In genomic region chr6:31582230-31582601, GRCh38 we compare ENCODE assay signal across 8 cellular contexts. TPM values are rescaled to one million over a fixed set of nuclear protein-coding genes. Genes with fewer than 3 reads are reported as not detected.
A peak's percentile ranks its signal among the peaks of the same experiment; 100 is the strongest.
DNase-seq lines count a peak whose midpoint lies in the region; ATAC-seq and TF ChIP-seq lines count a peak whose summit lies in the region.

A gene with protein sequence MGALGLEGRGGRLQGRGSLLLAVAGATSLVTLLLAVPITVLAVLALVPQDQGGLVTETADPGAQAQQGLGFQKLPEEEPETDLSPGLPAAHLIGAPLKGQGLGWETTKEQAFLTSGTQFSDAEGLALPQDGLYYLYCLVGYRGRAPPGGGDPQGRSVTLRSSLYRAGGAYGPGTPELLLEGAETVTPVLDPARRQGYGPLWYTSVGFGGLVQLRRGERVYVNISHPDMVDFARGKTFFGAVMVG (minus strand): TSS chr6:31582424. CDS start chr6:31582417, 7 bp downstream.

- H3K4me3 Mint-ChIP-seq in activated CD8-positive, alpha-beta T cell treated with anti-CD3 and anti-CD28 coated beads for 36 hours: peak within 1 kb of the TSS; percentile 96

- H3K36me3 ChIP-seq in gastrocnemius medialis: no peaks in the 10 kb centered on the region

- CTCF ChIA-PET in activated CD8-positive, alpha-beta T cell treated with anti-CD3 and anti-CD28 coated beads for 36 hours (lab: Charles Lee): interaction anchor here (1.5 to 56.2 kb wide), 3 partner anchors 10 to 58 kb away, joined by 3 to 2542 read pairs (median 2542); partner anchors contain the start of genes ATP6V1G2, DDX39B, LST1 and LTA

- peak; percentile 17 for ATAC-seq in activated CD8-positive, alpha-beta T cell treated with anti-CD3 and anti-CD28 coated beads for 36 hours
- ATAC-seq in gastrocnemius medialis (no peak), HG03520 (IDR thresholded peaks at IDR 0.05; ENCODE audit: unreplicated experiment) (no peak)

- POLR2A ChIA-PET in activated CD8-positive, alpha-beta T cell treated with anti-CD3 and anti-CD28 coated beads for 36 hours (lab: Charles Lee): interaction anchor here (1.0 to 35.7 kb wide), 10 partner anchors 2 to 194 kb away, joined by 3 to 1181 read pairs (median 8); partner anchors contain the start of genes ATP6V1G2, DDX39B, LST1 and LTA

- H3K27me3 Mint-ChIP-seq in activated CD8-positive, alpha-beta T cell treated with anti-CD3 and anti-CD28 coated beads for 36 hours: no peaks in the 10 kb centered on the region

- no peaks in the 10 kb centered on the region for H3K9me3 Mint-ChIP-seq in activated CD8-positive, alpha-beta T cell treated with anti-CD3 and anti-CD28 coated beads for 36 hours

- H3K9me3 ChIP-seq in gastrocnemius medialis: no peaks in the 10 kb centered on the region

- H3K27ac ChIP-seq in HL-60 (replicated peaks) (peak within 1 kb of the TSS; percentile 89), gastrocnemius medialis (peak within 1 kb of the TSS; percentile 74 to 84 (median 77))

- H3K4me1 ChIP-seq in gastrocnemius medialis: peaks cover 0 to 5% of the 10 kb centered on the region in 2 donors

- no peak for TF ChIP-seq CTCF in HL-60 (IDR thresholded peaks at IDR 0.05; ENCODE audit: insufficient read depth, low read length)
- TF ChIP-seq CTCF in activated CD8-positive, alpha-beta T cell treated with anti-CD3 and anti-CD28 coated beads for 36 hours (IDR thresholded peaks at IDR 0.05): no peak
- TF ChIP-seq CTCF in fibroblast of mammary gland (conservative IDR thresholded peaks at IDR 0.05; ENCODE audit: control insufficient read depth, insufficient read depth, low read depth, low read length): no peak
- TF ChIP-seq CTCF in gastrocnemius medialis (IDR thresholded peaks at IDR 0.05 in 4 of 5, conservative IDR thresholded peaks at IDR 0.05 in 1 of 5): no peak

- peaks cover 58% of the 10 kb centered on the region for H3K4me1 Mint-ChIP-seq in activated CD8-positive, alpha-beta T cell treated with anti-CD3 and anti-CD28 coated beads for 36 hours (ENCODE audit: low read depth)

- intact Hi-C loops in activated CD8-positive, alpha-beta T cell treated with anti-CD3 and anti-CD28 coated beads for 36 hours (cut with micrococcal nuclease): loop anchor here (5.0 kb wide), 1 partner anchor 35 kb away; the partner anchor contains the start of genes ATP6V1G2 and NFKBIL1
- intact Hi-C loops in gastrocnemius medialis (cut with DNase I; ENCODE audit: low total_unique reads): no loop called here

- in situ Hi-C loops in gastrocnemius medialis (cut with MboI; ENCODE audit: low sequenced_read_pairs in 4 of 4): no loop called here

- peak in 1 of 2 experiments; percentile 39 for DNase-seq in HL-60 (ENCODE audit: low read depth in 1 of 2, low spot score in 1 of 2)
- peak; percentile 67 for DNase-seq in activated CD8-positive, alpha-beta T cell treated with anti-CD3 and anti-CD28 coated beads for 36 hours
- DNase-seq in fibroblast of mammary gland (ENCODE audit: low read depth): no peak
- no peak for DNase-seq in gastrocnemius medialis
- no peak for DNase-seq in amniotic stem cell (lab: John Stamatoyannopoulos, UW)
- no peak for DNase-seq in AML-193 (lab: John Stamatoyannopoulos, UW)
- no peak for DNase-seq in NCI-H2081 treated with DMSO at 0.1 percent for 48 hours (lab: John Stamatoyannopoulos, UW)

- H3K27ac Mint-ChIP-seq in activated CD8-positive, alpha-beta T cell treated with anti-CD3 and anti-CD28 coated beads for 36 hours: peak within 1 kb of the TSS; percentile 98

- no peaks in the 10 kb centered on the region for H3K27me3 ChIP-seq in HL-60 (ENCODE audit: insufficient read depth, poor library complexity, severe bottlenecking)
- no peaks in the 10 kb centered on the region for H3K27me3 ChIP-seq in gastrocnemius medialis

- H3K36me3 Mint-ChIP-seq in activated CD8-positive, alpha-beta T cell treated with anti-CD3 and anti-CD28 coated beads for 36 hours (ENCODE audit: low read depth): peaks cover 53% of the 10 kb centered on the region

- H3K4me3 ChIP-seq in HL-60 (replicated peaks; ENCODE audit: insufficient read depth, low read length) (peak within 1 kb of the TSS; percentile 55), fibroblast of mammary gland (ENCODE audit: control insufficient read depth, low read depth, low read length) (peak within 1 kb of the TSS; percentile 83), gastrocnemius medialis (peak within 1 kb of the TSS; percentile 67 to 96 (median 90))

- TF ChIP-seq POLR2A in gastrocnemius medialis (IDR thresholded peaks at IDR 0.05): no peak

RNA-seq across cellular contexts. Expression of the gene that starts here (rescaled TPM):
- total RNA-seq in activated CD8-positive, alpha-beta T cell treated with anti-CD3 and anti-CD28 coated beads for 36 hours: 100 to 1,000 TPM; 368 to 375 TPM
- total RNA-seq in gastrocnemius medialis: not detected

Comparison
In these comparisons a context has a peak if more than half of its experiments do, and no peak if none do; other contexts are left out.
1. RNA of the gene that starts here (total RNA-seq): 368 to 375 TPM in activated CD8-positive, alpha-beta T cell treated with anti-CD3 and anti-CD28 coated beads for 36 hours; not detected in gastrocnemius medialis; every median in the first group is over 100 times any median in the second.
2. Peak in every context shown above with its lines, with median percentiles within 50 percentile points of each other: H3K4me3 ChIP-seq.